11 cellular contexts compared by ENCODE assay signal in genomic region chr5:18761801-18762200, GRCh38.
DNase-seq lines count a peak whose midpoint lies in the region; ATAC-seq lines count a peak whose summit lies in the region.
"Had no signal": no experiment of that assay in that cellular context is flagged by ENCODE, and none has a peak within 500 bp of the region (broad histone marks: within the 10 kb centered on the region; RNA-seq: fewer than 3 reads in every experiment).

No MANE protein-coding gene starts in this region.

- no peaks in the 10 kb centered on the region for H3K9me3 Mint-ChIP-seq in activated naive CD8-positive, alpha-beta T cell treated with anti-CD3 and anti-CD28 coated beads, Interleukin-2, amount 50 U/mL, for 24 hours

- ATAC-seq in GM18502 (IDR thresholded peaks at IDR 0.05; ENCODE audit: poor library complexity, unreplicated experiment), result peak; percentile 85
- ATAC-seq in GM21447 (IDR thresholded peaks at IDR 0.05; ENCODE audit: unreplicated experiment), result peak; percentile 82
- ATAC-seq in HG03354 (IDR thresholded peaks at IDR 0.05; ENCODE audit: poor library complexity, severe bottlenecking, unreplicated experiment), result peak; percentile 80
- ATAC-seq in activated naive CD8-positive, alpha-beta T cell treated with anti-CD3 and anti-CD28 coated beads, Interleukin-2, amount 50 U/mL, for 24 hours, result peak; percentile 57

- peaks cover 4% of the 10 kb centered on the region for H3K4me1 Mint-ChIP-seq in activated naive CD8-positive, alpha-beta T cell treated with anti-CD3 and anti-CD28 coated beads, Interleukin-2, amount 50 U/mL, for 24 hours

- no peak overlapping the region for H3K27ac Mint-ChIP-seq in activated naive CD8-positive, alpha-beta T cell treated with anti-CD3 and anti-CD28 coated beads, Interleukin-2, amount 50 U/mL, for 24 hours

- no peaks in the 10 kb centered on the region for H3K36me3 Mint-ChIP-seq in activated naive CD8-positive, alpha-beta T cell treated with anti-CD3 and anti-CD28 coated beads, Interleukin-2, amount 50 U/mL, for 24 hours (ENCODE audit: low read depth)

- no peak overlapping the region for H3K4me3 Mint-ChIP-seq in activated naive CD8-positive, alpha-beta T cell treated with anti-CD3 and anti-CD28 coated beads, Interleukin-2, amount 50 U/mL, for 24 hours

- H3K27me3 Mint-ChIP-seq in activated naive CD8-positive, alpha-beta T cell treated with anti-CD3 and anti-CD28 coated beads, Interleukin-2, amount 50 U/mL, for 24 hours, result no peaks in the 10 kb centered on the region

- DNase-seq in activated naive CD8-positive, alpha-beta T cell treated with anti-CD3 and anti-CD28 coated beads, Interleukin-2, amount 50 U/mL, for 24 hours, result no peak
- DNase-seq in NCI-H1048 (lab: John Stamatoyannopoulos, UW), result no peak
- no peak for DNase-seq in substantia nigra (lab: John Stamatoyannopoulos, UW)
- no peak for DNase-seq in stimulated activated CD4-positive, alpha-beta T cell treated with anti-CD3 and anti-CD28 coated beads, Interleukin-2, amount 100 ng/mL, for 48 hours
- no peak for DNase-seq in amniotic stem cell (lab: John Stamatoyannopoulos, UW)
- DNase-seq: activated CD4-positive, alpha-beta T cell treated with anti-CD3 and anti-CD28 coated beads for 4 hours; NCI-H226 had no signal

- H3K27ac ChIP-seq in substantia nigra (ENCODE audit: low read depth, low read length, poor library complexity, severe bottlenecking), result no peak overlapping the region
- H3K27ac ChIP-seq: coronary artery had no signal
